Comparison of ENCODE assay signal across 8 cellular contexts in the genomic region with DNA sequence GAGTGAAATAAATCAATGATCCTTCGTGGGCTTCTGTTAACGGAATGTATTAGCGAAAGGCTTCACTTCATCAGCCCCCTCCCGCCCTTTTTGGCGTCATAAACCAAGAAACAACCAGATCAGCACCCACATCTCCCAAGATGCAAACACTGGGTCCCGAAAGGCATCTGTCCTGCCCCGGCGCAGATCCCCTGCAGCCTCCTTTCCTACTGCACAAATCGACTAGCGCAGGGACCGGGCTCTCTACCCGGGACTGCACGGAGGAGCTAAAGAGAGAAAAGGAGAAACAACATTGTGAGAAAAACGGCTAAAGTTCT. TPM values are rescaled to one million over a fixed set of nuclear protein-coding genes. Genes with fewer than 3 reads are reported as not detected.
DNase-seq lines count a peak whose midpoint lies in the region; ATAC-seq, FAIRE-seq and TF ChIP-seq lines count a peak whose summit lies in the region.

No MANE protein-coding gene starts in this region.

- FAIRE-seq in D721Med (lab: Jason Lieb, UNC), result no peak

- no peaks in the 10 kb centered on the region for H3K27me3 ChIP-seq in BLaER1
- H3K27me3 ChIP-seq in HUES48 (ENCODE audit: control insufficient read depth, insufficient read depth, low read length), result no peaks in the 10 kb centered on the region
- H3K27me3 ChIP-seq in colonic mucosa, result no peaks in the 10 kb centered on the region
- no peaks in the 10 kb centered on the region for H3K27me3 ChIP-seq in mucosa of stomach (ENCODE audit: control insufficient read depth, insufficient read depth, low read length)

- H3K36me3 ChIP-seq in BLaER1, result peaks cover 10% of the 10 kb centered on the region
- H3K36me3 ChIP-seq in HUES48 (ENCODE audit: control insufficient read depth, insufficient read depth, low read length), result peaks cover 15% of the 10 kb centered on the region
- H3K36me3 ChIP-seq in colonic mucosa, result no peaks in the 10 kb centered on the region
- H3K36me3 ChIP-seq in mucosa of stomach (ENCODE audit: control insufficient read depth, insufficient read depth, low read length), result no peaks in the 10 kb centered on the region

- TF ChIP-seq CTCF in colonic mucosa (IDR thresholded peaks at IDR 0.05), result no peak
- no peak for TF ChIP-seq CTCF in D721Med (IDR thresholded peaks at IDR 0.05; ENCODE audit: insufficient read depth, missing control alignments)

- H3K4me3 ChIP-seq in BLaER1, result peak overlapping the region; percentile 96
- H3K4me3 ChIP-seq in HUES48 (ENCODE audit: low read depth, low read length), result peak overlapping the region; percentile 96
- H3K4me3 ChIP-seq in colonic mucosa, result peak overlapping the region; percentile 87
- peak overlapping the region; percentile 94 for H3K4me3 ChIP-seq in mucosa of stomach (ENCODE audit: low read length)

- DNase-seq in colonic mucosa (no peak), OCI-M2 (lab: John Stamatoyannopoulos, UW; ENCODE audit: unreplicated experiment) (no peak), kidney tubule cell (ENCODE audit: low spot score) (no peak), D721Med (ENCODE audit: insufficient read length, low spot score) (no peak)

- H3K9ac ChIP-seq in BLaER1, result peak overlapping the region; percentile 90
- peak overlapping the region; percentile 95 for H3K9ac ChIP-seq in HUES48 (ENCODE audit: low read depth, low read length)
- H3K9ac ChIP-seq in colonic mucosa (ENCODE audit: low read depth in 2 of 2, low read length in 2 of 2), result peak overlapping the region; percentile 69 to 97
- H3K9ac ChIP-seq in mucosa of stomach (ENCODE audit: low read length), result peak overlapping the region; percentile 95

- H3K4me2 ChIP-seq in BLaER1, result peak overlapping the region; percentile 86

- H3K27ac ChIP-seq in BLaER1 (peak overlapping the region; percentile 85), HUES48 (ENCODE audit: low read depth, low read length) (peak overlapping the region; percentile 86), colonic mucosa (peak overlapping the region; percentile 87)

- H3K9me3 ChIP-seq in BLaER1, result no peaks in the 10 kb centered on the region
- H3K9me3 ChIP-seq in HUES48 (ENCODE audit: control insufficient read depth, insufficient read depth, low read length), result no peaks in the 10 kb centered on the region
- H3K9me3 ChIP-seq in colonic mucosa, result no peaks in the 10 kb centered on the region
- no peaks in the 10 kb centered on the region for H3K9me3 ChIP-seq in mucosa of stomach (ENCODE audit: control insufficient read depth, low read length)

- peak; percentile 10 for ATAC-seq in GM21423 (IDR thresholded peaks at IDR 0.05; ENCODE audit: unreplicated experiment)

- intact Hi-C loops in colonic mucosa (cut with DNase I), result loop anchor here (10.0 kb wide), 1 partner anchor 262 kb away; no protein-coding TSS in a partner anchor

- H3K4me1 ChIP-seq in BLaER1 (peaks cover 27% of the 10 kb centered on the region), HUES48 (ENCODE audit: control insufficient read depth, insufficient read depth, low read length) (peaks cover 7% of the 10 kb centered on the region), colonic mucosa (peaks cover 3% of the 10 kb centered on the region), mucosa of stomach (ENCODE audit: control insufficient read depth, insufficient read depth, low read length) (peaks cover 11% of the 10 kb centered on the region)

- peaks cover 6% of the 10 kb centered on the region; the same call in 1 of the 2 replicates for H4K20me1 ChIP-seq in BLaER1

RNA-seq across cellular contexts. Expression of a gene that starts 0.6 kb away (rescaled TPM):
- total RNA-seq in colonic mucosa, result 10 to 100 TPM; 36.4 to 54.8 TPM
